Comparison of ENCODE assay signal across 15 cellular contexts in genomic region chr3:17983106-17983505, GRCh38.
"Had no signal": no experiment of that assay in that cellular context is flagged by ENCODE, and none has a peak within 500 bp of the region (broad histone marks: within the 10 kb centered on the region; RNA-seq: fewer than 3 reads in every experiment).

No MANE protein-coding gene starts in this region.

- DNase-seq: activated CD4-positive, alpha-beta T cell treated with anti-CD3 and anti-CD28 coated beads for 1 hour; activated CD4-positive, alpha-beta T cell treated with anti-CD3 and anti-CD28 coated beads, Interleukin-2, amount 50 U/mL, for 4 hours; activated naive CD4-positive, alpha-beta T cell; activated naive CD8-positive, alpha-beta T cell treated with anti-CD3 and anti-CD28 coated beads, Interleukin-2, amount 10 ng/mL, durations not matched to agents 7 days and 5 days; activated T-cell treated with anti-CD3 and anti-CD28 coated beads for 4 hours; central memory CD4-positive, alpha-beta T cell; colonic mucosa; islet precursor cell; mammary epithelial cell; right lobe of liver; upper lobe of right lung had no signal

- H3K4me1 ChIP-seq: colonic mucosa, right lobe of liver, upper lobe of right lung had no signal

- ATAC-seq: left lobe of liver, right lobe of liver, upper lobe of right lung had no signal

- H3K27ac ChIP-seq: colonic mucosa, hepatocyte, neural progenitor cell, right lobe of liver, upper lobe of right lung had no signal

- H3K9me3 ChIP-seq: colonic mucosa, right lobe of liver, upper lobe of right lung had no signal

- H3K79me2 ChIP-seq: hepatocyte had no signal

- H3K4me3 ChIP-seq: colonic mucosa, hepatocyte, neural progenitor cell, right lobe of liver, smooth muscle cell, upper lobe of right lung had no signal

- H3K4me2 ChIP-seq: hepatocyte, neural progenitor cell, smooth muscle cell had no signal

- H2AFZ ChIP-seq: hepatocyte, neural progenitor cell had no signal

- H3K36me3 ChIP-seq: colonic mucosa, neural progenitor cell, right lobe of liver, upper lobe of right lung had no signal
